Comparison of ENCODE assay signal across 13 cellular contexts in the genomic region with DNA sequence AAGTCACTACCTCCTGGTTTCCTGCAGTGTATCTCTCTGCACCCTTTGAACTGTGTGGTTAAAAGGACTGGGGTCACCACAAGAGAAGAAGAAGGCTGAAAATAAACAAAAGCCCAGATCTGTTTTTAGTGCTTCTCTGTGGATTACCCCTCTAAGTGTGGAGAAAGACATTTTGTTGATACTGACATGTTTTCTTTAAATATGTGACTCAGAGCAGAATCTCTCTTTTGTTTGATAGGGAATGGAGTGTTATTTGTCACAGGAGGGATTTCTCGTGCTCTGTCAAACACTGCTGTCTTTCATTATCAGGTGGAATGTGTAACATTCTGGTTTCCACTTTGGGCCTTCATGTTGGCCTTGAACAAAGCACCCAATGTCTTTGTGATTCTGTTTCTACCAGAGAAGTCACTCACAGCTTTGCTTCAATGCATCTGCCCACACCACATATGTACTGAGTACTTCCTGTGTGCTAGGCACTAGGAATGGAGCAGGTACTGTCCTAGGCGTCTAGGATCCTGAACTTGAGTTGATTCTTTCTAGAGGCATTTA.
A peak's percentile ranks its signal among the peaks of the same experiment; 100 is the strongest.
DNase-seq lines count a peak whose midpoint lies in the region; ATAC-seq and TF ChIP-seq lines count a peak whose summit lies in the region.
"Had no signal": no experiment of that assay in that cellular context is flagged by ENCODE, and none has a peak within 500 bp of the region (broad histone marks: within the 10 kb centered on the region; RNA-seq: fewer than 3 reads in every experiment).

No MANE protein-coding gene starts in this region.

- H3K4me1 Mint-ChIP-seq in CD4-positive, alpha-beta memory T cell = peaks cover 11 to 25% (median 19%) of the 10 kb centered on the region in 4 donors
- peaks cover 13% of the 10 kb centered on the region; the same call in 1 of the 2 replicates for H3K4me1 Mint-ChIP-seq in HFFc6 (ENCODE audit: low read depth)

- intact Hi-C loops in CD4-positive, alpha-beta memory T cell (cut with micrococcal nuclease) = no loop called here
- intact Hi-C loops in colonic mucosa (cut with DNase I) = no loop called here

- H3K36me3 ChIP-seq in CD4-positive, alpha-beta memory T cell (ENCODE audit: insufficient read depth, low read length) = no peaks in the 10 kb centered on the region
- H3K36me3 ChIP-seq in colonic mucosa = no peaks in the 10 kb centered on the region

- POLR2A ChIA-PET in CD4-positive, alpha-beta memory T cell (lab: Charles Lee; ENCODE audit: partially characterized antibody) = interaction anchor here (1.6 kb wide), 1 partner anchor 22 kb away, joined by 6 read pairs; no protein-coding TSS in a partner anchor

- no peaks in the 10 kb centered on the region for H3K27me3 ChIP-seq in CD4-positive, alpha-beta memory T cell (ENCODE audit: insufficient read depth, low read length)
- H3K27me3 ChIP-seq in colonic mucosa = no peaks in the 10 kb centered on the region

- H3K27ac ChIP-seq in CD4-positive, alpha-beta memory T cell (ENCODE audit: low read depth, low read length) = no peak overlapping the region
- H3K27ac ChIP-seq in colonic mucosa = no peak overlapping the region

- H3K9me3 Mint-ChIP-seq in CD4-positive, alpha-beta memory T cell = peaks cover 0 to 2% (median 0%) of the 10 kb centered on the region in 8 donors
- H3K9me3 Mint-ChIP-seq in HFFc6 = no peaks in the 10 kb centered on the region
- H3K9me3 Mint-ChIP-seq: CD14-positive monocyte had no signal

- H3K4me3 ChIP-seq in CD4-positive, alpha-beta memory T cell (ENCODE audit: low read length in 2 of 2) = no peak overlapping the region
- H3K4me3 ChIP-seq in colonic mucosa = no peak overlapping the region
- H3K4me3 ChIP-seq: K562 had no signal

- DNase-seq in CD4-positive, alpha-beta memory T cell = no peak
- DNase-seq in amniotic epithelial cell (ENCODE audit: low read depth) (peak; percentile 13), HFFc6 (no peak), colonic mucosa (no peak)
- DNase-seq in stimulated activated CD4-positive, alpha-beta T cell treated with anti-CD3 and anti-CD28 coated beads, Interleukin-4, amount 100 ng/mL, for 24 hours = no peak
- no peak for DNase-seq in NK-92 treated with Interleukin-12 subunit alpha and Interleukin-12 subunit beta, amount 100 ng/mL, for 24 hours (lab: John Stamatoyannopoulos, UW)
- DNase-seq: activated gamma-delta T cell, HCEC 1CT, NCI-H526 treated with DMSO at 0.1 percent for 48 hours had no signal

- H3K9me3 ChIP-seq in CD4-positive, alpha-beta memory T cell (ENCODE audit: control insufficient read depth in 1 of 2, low read length in 2 of 2) = no peaks in the 10 kb centered on the region
- H3K9me3 ChIP-seq in colonic mucosa = no peaks in the 10 kb centered on the region

- H3K36me3 Mint-ChIP-seq in CD4-positive, alpha-beta memory T cell = peaks cover 45 to 47% of the 10 kb centered on the region in 2 donors
- H3K36me3 Mint-ChIP-seq in HFFc6 (ENCODE audit: low read depth) = no peaks in the 10 kb centered on the region

- H3K4me3 Mint-ChIP-seq in CD4-positive, alpha-beta memory T cell = peak overlapping the region in 5 of 8 donors; percentile 17 to 64 (median 46)
- H3K4me3 Mint-ChIP-seq in HFFc6 = no peak overlapping the region
- H3K4me3 Mint-ChIP-seq: CD14-positive monocyte had no signal

- no peak overlapping the region for H3K9ac ChIP-seq in colonic mucosa (ENCODE audit: low read depth in 2 of 2, low read length in 2 of 2)

- H3K27me3 Mint-ChIP-seq in CD4-positive, alpha-beta memory T cell = no peaks in the 10 kb centered on the region
- peaks cover 23% of the 10 kb centered on the region for H3K27me3 Mint-ChIP-seq in HFFc6 (ENCODE audit: insufficient read depth)

- H3K4me1 ChIP-seq in CD4-positive, alpha-beta memory T cell (ENCODE audit: insufficient read depth, low read length) = peaks cover 14% of the 10 kb centered on the region
- no peaks in the 10 kb centered on the region for H3K4me1 ChIP-seq in colonic mucosa

- H3K27ac Mint-ChIP-seq in CD4-positive, alpha-beta memory T cell = peak overlapping the region; percentile 18 to 58 (median 41)
- H3K27ac Mint-ChIP-seq in HFFc6 = no peak overlapping the region

- CTCF ChIA-PET in CD4-positive, alpha-beta memory T cell (lab: Charles Lee; ENCODE audit: partially characterized antibody) = no interaction called here

- no peak for TF ChIP-seq CTCF in HFFc6 (IDR thresholded peaks at IDR 0.05)
- TF ChIP-seq CTCF in colonic mucosa (IDR thresholded peaks at IDR 0.05) = no peak

- ATAC-seq in GM18870 (IDR thresholded peaks at IDR 0.05; ENCODE audit: unreplicated experiment) (peak; percentile 60), HG03432 (IDR thresholded peaks at IDR 0.05; ENCODE audit: unreplicated experiment) (peak; percentile 76)
- ATAC-seq: K562 had no signal
